ENCODE assay signal across 8 cellular contexts in genomic region chr19:44889830-44890365, GRCh38. TPM values are rescaled to one million over a fixed set of nuclear protein-coding genes. Genes with fewer than 3 reads are reported as not detected.
DNase-seq lines count a peak whose midpoint lies in the region; ATAC-seq and TF ChIP-seq lines count a peak whose summit lies in the region.

No MANE protein-coding gene starts in this region.

- no peak for TF ChIP-seq POLR2A in prostate gland (IDR thresholded peaks at IDR 0.05)
- no peak for TF ChIP-seq POLR2A in GM18505 (IDR thresholded peaks at IDR 0.05; ENCODE audit: borderline replicate concordance, extremely low read depth, insufficient read depth, insufficient read length)

- 55% methylated on average over 17 of the region's 17 CpGs for WGBS in prostate gland

- ATAC-seq in T-cell (replicated peaks in 1 of 4) (no peak), GM18505 (IDR thresholded peaks at IDR 0.05; ENCODE audit: unreplicated experiment) (no peak), HG02970 (IDR thresholded peaks at IDR 0.05; ENCODE audit: low FRiP score, unreplicated experiment) (no peak)

- H3K36me3 Mint-ChIP-seq in T-cell: peaks cover 18% of the 10 kb centered on the region

- CTCF ChIA-PET in T-cell (lab: Charles Lee): interaction anchor here in 1 of 2 donors (0.7 to 1.1 kb wide), 6 partner anchors 42 to 288 kb away, joined by 3 to 5 read pairs (median 4); partner anchors contain the start of genes BLOC1S3, CLPTM1 and TRAPPC6A

- H3K4me1 Mint-ChIP-seq in T-cell: peaks cover 25 to 34% (median 26%) of the 10 kb centered on the region in 3 donors

- H3K4me3 Mint-ChIP-seq in T-cell: peak overlapping the region; percentile 77 to 87 (median 80)

- DNase-seq in T-cell (no peak), fibroblast of pulmonary artery (ENCODE audit: low read depth) (no peak), prostate gland (ENCODE audit: low spot score) (no peak), NCI-H1436 (lab: John Stamatoyannopoulos, UW) (no peak)
- no peak for DNase-seq in activated CD4-positive, CD25-positive, alpha-beta regulatory T cell (lab: John Stamatoyannopoulos, UW)

- no peaks in the 10 kb centered on the region for H3K27me3 Mint-ChIP-seq in T-cell

- H3K27ac Mint-ChIP-seq in T-cell: peak overlapping the region; percentile 90 to 94

- H3K9me3 ChIP-seq in prostate gland: no peaks in the 10 kb centered on the region

- H3K4me1 ChIP-seq in prostate gland (replicated peaks): peaks cover 16% of the 10 kb centered on the region

- peak overlapping the region; percentile 59; the same call in 1 of the 2 replicates for H3K4me3 ChIP-seq in GM08714 (ENCODE audit: low read length)
- H3K4me3 ChIP-seq in fibroblast of pulmonary artery (replicated peaks; ENCODE audit: low read depth, low read length): peak overlapping the region; percentile 65
- H3K4me3 ChIP-seq in prostate gland: peak overlapping the region; percentile 39 to 52

- H3K36me3 ChIP-seq in prostate gland: peaks cover 0 to 3% of the 10 kb centered on the region in 2 donors

- no peaks in the 10 kb centered on the region for H3K27me3 ChIP-seq in prostate gland (replicated peaks; ENCODE audit: insufficient read depth)

- TF ChIP-seq CTCF in fibroblast of pulmonary artery (IDR thresholded peaks at IDR 0.05; ENCODE audit: low read length, missing control alignments) (no peak), prostate gland (IDR thresholded peaks at IDR 0.05) (no peak)

- intact Hi-C loops in prostate gland (cut with DNase I): loop anchor here (2.0 kb wide), 1 partner anchor 43 kb away; the partner anchor contains the start of gene NECTIN2

- H3K27ac ChIP-seq in prostate gland: peak overlapping the region; percentile 93

- POLR2A ChIA-PET in T-cell (lab: Charles Lee): interaction anchor here in 1 of 2 donors (0.6 kb wide), 1 partner anchor 149 kb away, joined by 8 read pairs; no protein-coding TSS in a partner anchor

- no peaks in the 10 kb centered on the region for H3K9me3 Mint-ChIP-seq in T-cell

RNA-seq across cellular contexts. Expression of gene TOMM40, which starts 1.2 kb away (rescaled TPM):
- 10 to 100 TPM; 32.1 to 47.5 (median 41.5) TPM for total RNA-seq in T-cell
- total RNA-seq in prostate gland: 10 to 100 TPM; 44.9 to 81.3 TPM

RNA-seq across cellular contexts. Expression of gene APOE, which starts 15.7 kb away (rescaled TPM):
- total RNA-seq in T-cell: 1 to 10 TPM; 2.0 to 9.5 (median 6.8) TPM
- total RNA-seq in prostate gland: 100 to 1,000 TPM; 206 to 503 TPM

RNA-seq across cellular contexts. Expression of gene APOC1, which starts 24.5 kb away (rescaled TPM):
- total RNA-seq in T-cell (1 to 10 TPM in 3 of 5 donors, not detected in 2; 2.8 to 8.5 (median 3.9) TPM), prostate gland (10 to 100 TPM in 1 of 2 donors, 1 to 10 TPM in 1; 7.3 to 80.1 TPM)

RNA-seq across cellular contexts. Expression of gene NECTIN2, which starts 43.8 kb away (rescaled TPM):
- total RNA-seq in T-cell (1 to 10 TPM in 4 of 5 donors, under 1 TPM in 1; 0.30 to 1.8 (median 1.4) TPM), prostate gland (100 to 1,000 TPM; 223 to 279 TPM)

RNA-seq across cellular contexts. Expression of gene APOC4, which starts 52.1 kb away (rescaled TPM):
- total RNA-seq in T-cell: not detected
- not detected for total RNA-seq in prostate gland

Comparison
In these comparisons a context has a peak if more than half of its experiments do, and no peak if none do; other contexts are left out.
1. RNA of gene APOE, which starts 15.7 kb away (total RNA-seq): 206 to 503 TPM in prostate gland; 2.0 to 9.5 TPM in T-cell; every median in the first group is over 10 times any median in the second.
2. Peak in every context shown above with its lines, with median percentiles within 50 percentile points of each other: H3K4me3 ChIP-seq.